11 cellular contexts compared by ENCODE assay signal in genomic region chr12:94839347-94839746, GRCh38.
DNase-seq lines count a peak whose midpoint lies in the region; ATAC-seq and TF ChIP-seq lines count a peak whose summit lies in the region.
"Had no signal": no experiment of that assay in that cellular context is flagged by ENCODE, and none has a peak within 500 bp of the region (broad histone marks: within the 10 kb centered on the region; RNA-seq: fewer than 3 reads in every experiment).

No MANE protein-coding gene starts in this region.

- H3K27me3 ChIP-seq in trophoblast cell (ENCODE audit: insufficient read depth, low read length) (no peaks in the 10 kb centered on the region), A673 (replicated peaks; ENCODE audit: insufficient read depth, low read depth, low read length, poor library complexity) (peaks cover 3% of the 10 kb centered on the region)

- H3K4me1 ChIP-seq in trophoblast cell (ENCODE audit: control insufficient read depth in 1 of 2, insufficient read depth in 2 of 2, low read length in 2 of 2) (peaks cover 8 to 12% of the 10 kb centered on the region in 2 experiments), A673 (ENCODE audit: insufficient read depth, low read length, poor library complexity, severe bottlenecking) (no peaks in the 10 kb centered on the region)

- WGBS in trophoblast cell (ENCODE audit: extremely low coverage, insufficient coverage, insufficient read length): no CpG with 5 or more reads among the region's 5 CpGs

- no peak overlapping the region for H3K14ac ChIP-seq in trophoblast cell (ENCODE audit: low read length)

- H3K36me3 ChIP-seq in trophoblast cell (ENCODE audit: control insufficient read depth in 1 of 2, insufficient read depth in 2 of 2, low read length in 2 of 2) (no peaks in the 10 kb centered on the region), A673 (ENCODE audit: insufficient read depth, low read length, poor library complexity, severe bottlenecking) (no peaks in the 10 kb centered on the region)

- DNase-seq in trophoblast cell (no peak), T1000 (lab: John Stamatoyannopoulos, UW) (no peak), NCI-H146 (lab: John Stamatoyannopoulos, UW) (no peak), A673 (ENCODE audit: low spot score) (no peak)
- DNase-seq: posterior cingulate gyrus had no signal

- H2BK120ac ChIP-seq in trophoblast cell (ENCODE audit: insufficient read depth, low read length, poor library complexity): no peak overlapping the region

- H3K4me3 ChIP-seq in trophoblast cell (ENCODE audit: low read depth, low read length): no peak overlapping the region
- no peak overlapping the region for H3K4me3 ChIP-seq in A673 (ENCODE audit: low read depth, low read length, poor library complexity, severe bottlenecking)

- no TSS peak for BruUV-seq in A673 (replicated peaks; lab: Mats Ljungman, UMichigan)

- CTCF ChIA-PET in A673 (lab: Charles Lee): no interaction called here

- intact Hi-C loops in A673 (cut with micrococcal nuclease; ENCODE audit: unreplicated experiment): no loop called here

- no peak overlapping the region for H3K18ac ChIP-seq in trophoblast cell (ENCODE audit: low read length)

- H4K91ac ChIP-seq in trophoblast cell (ENCODE audit: low read depth, low read length): no peak overlapping the region

- H2AK5ac ChIP-seq in trophoblast cell (ENCODE audit: low read length): no peak overlapping the region

- H3K9me3 ChIP-seq in trophoblast cell (ENCODE audit: insufficient read depth, low read depth, low read length) (no peaks in the 10 kb centered on the region), A673 (ENCODE audit: low read depth, low read length, poor library complexity, severe bottlenecking) (no peaks in the 10 kb centered on the region)

- H3K27ac ChIP-seq in trophoblast cell (ENCODE audit: low read depth, low read length) (no peak overlapping the region), A673 (ENCODE audit: low read depth, low read length, poor library complexity, severe bottlenecking) (no peak overlapping the region)

- H3K79me1 ChIP-seq in trophoblast cell (ENCODE audit: low read length): peaks cover 7% of the 10 kb centered on the region

- no peak for TF ChIP-seq CTCF in A673 (conservative IDR thresholded peaks at IDR 0.05; ENCODE audit: low read depth, low read length)

- no peak overlapping the region for H3K9ac ChIP-seq in trophoblast cell (ENCODE audit: low read length)

- peaks cover 4% of the 10 kb centered on the region for H3K79me2 ChIP-seq in trophoblast cell (ENCODE audit: control insufficient read depth, insufficient read depth, low read length, poor library complexity)

- POLR2A ChIA-PET in A673 (lab: Charles Lee; ENCODE audit: low non-redundant PET): no interaction called here

- no peak overlapping the region for H3K4ac ChIP-seq in trophoblast cell (ENCODE audit: low read depth, low read length)

- ATAC-seq in GM18519 (IDR thresholded peaks at IDR 0.05; ENCODE audit: low FRiP score, unreplicated experiment) (peak; percentile 49), GM21381 (IDR thresholded peaks at IDR 0.05; ENCODE audit: unreplicated experiment) (peak; percentile 78), HG02885 (IDR thresholded peaks at IDR 0.05; ENCODE audit: poor library complexity, unreplicated experiment) (peak; percentile 86), HG03558 (IDR thresholded peaks at IDR 0.05; ENCODE audit: extremely low read depth, unreplicated experiment) (peak; percentile 71)
- ATAC-seq: activated naive CD4-positive, alpha-beta T cell treated with anti-CD3 and anti-CD28 coated beads, Interleukin-2, amount 50 U/mL, for 72 hours; stimulated activated effector memory CD8-positive, alpha-beta T cell treated with anti-CD3 and anti-CD28 coated beads, Interleukin-12 subunit alpha, Interleukin-12 subunit beta, amount 100 ng/mL, for 72 hours had no signal

- no peak overlapping the region for H4K8ac ChIP-seq in trophoblast cell (ENCODE audit: low read depth, low read length)

- H2BK5ac ChIP-seq in trophoblast cell (ENCODE audit: low read depth, low read length, poor library complexity): no peak overlapping the region

- no peak overlapping the region for H3K23ac ChIP-seq in trophoblast cell (ENCODE audit: low read length)

- H2AFZ ChIP-seq in trophoblast cell (ENCODE audit: insufficient read depth, low read length, poor library complexity): no peak overlapping the region

- no peak overlapping the region for H3K4me2 ChIP-seq in trophoblast cell (ENCODE audit: low read length)

- no peak overlapping the region for H4K12ac ChIP-seq in trophoblast cell (ENCODE audit: low read depth, low read length)

- no peak overlapping the region for H2BK12ac ChIP-seq in trophoblast cell (ENCODE audit: low read length)
